In the genomic region with DNA sequence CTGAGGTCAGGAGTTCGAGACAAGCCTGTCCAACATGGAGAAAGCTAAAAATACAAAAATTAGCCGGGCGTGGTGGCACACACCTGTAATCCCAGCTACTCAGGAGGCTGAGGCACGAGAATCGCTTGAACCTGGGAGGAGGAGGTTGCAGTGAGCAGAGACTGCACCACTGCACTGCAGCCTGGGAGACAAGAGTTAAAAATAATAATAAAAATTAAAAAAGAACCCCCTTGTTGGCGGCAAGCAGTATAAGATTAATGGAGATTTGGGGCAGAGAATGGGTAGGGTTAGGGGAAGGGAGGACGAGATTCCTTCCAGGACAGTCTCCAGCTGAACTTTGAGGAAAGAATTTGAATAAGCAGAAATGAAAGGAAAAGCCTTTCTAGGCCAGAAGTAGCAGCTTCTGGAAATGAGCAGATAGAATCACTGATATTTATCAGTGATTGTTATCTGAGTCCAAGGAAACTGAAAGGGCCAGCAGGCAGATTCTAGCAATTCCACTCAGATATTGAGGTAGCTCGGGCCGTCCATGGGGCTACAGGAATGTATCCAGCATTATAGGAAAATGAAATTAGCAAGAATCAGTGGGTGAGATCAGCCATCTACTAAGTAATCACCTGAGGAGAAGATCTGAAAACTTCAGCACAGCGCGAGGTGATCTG, we compare ENCODE assay signal across 1 cellular context.
TF ChIP-seq lines count a peak whose summit lies in the region.

No MANE protein-coding gene starts in this region.

TF ChIP-seq in GM23338, 12 proteins besides CTCF, POLR2A, EP300 and RAD21 (continued from another document):
- TF ChIP-seq, protein P1, sequence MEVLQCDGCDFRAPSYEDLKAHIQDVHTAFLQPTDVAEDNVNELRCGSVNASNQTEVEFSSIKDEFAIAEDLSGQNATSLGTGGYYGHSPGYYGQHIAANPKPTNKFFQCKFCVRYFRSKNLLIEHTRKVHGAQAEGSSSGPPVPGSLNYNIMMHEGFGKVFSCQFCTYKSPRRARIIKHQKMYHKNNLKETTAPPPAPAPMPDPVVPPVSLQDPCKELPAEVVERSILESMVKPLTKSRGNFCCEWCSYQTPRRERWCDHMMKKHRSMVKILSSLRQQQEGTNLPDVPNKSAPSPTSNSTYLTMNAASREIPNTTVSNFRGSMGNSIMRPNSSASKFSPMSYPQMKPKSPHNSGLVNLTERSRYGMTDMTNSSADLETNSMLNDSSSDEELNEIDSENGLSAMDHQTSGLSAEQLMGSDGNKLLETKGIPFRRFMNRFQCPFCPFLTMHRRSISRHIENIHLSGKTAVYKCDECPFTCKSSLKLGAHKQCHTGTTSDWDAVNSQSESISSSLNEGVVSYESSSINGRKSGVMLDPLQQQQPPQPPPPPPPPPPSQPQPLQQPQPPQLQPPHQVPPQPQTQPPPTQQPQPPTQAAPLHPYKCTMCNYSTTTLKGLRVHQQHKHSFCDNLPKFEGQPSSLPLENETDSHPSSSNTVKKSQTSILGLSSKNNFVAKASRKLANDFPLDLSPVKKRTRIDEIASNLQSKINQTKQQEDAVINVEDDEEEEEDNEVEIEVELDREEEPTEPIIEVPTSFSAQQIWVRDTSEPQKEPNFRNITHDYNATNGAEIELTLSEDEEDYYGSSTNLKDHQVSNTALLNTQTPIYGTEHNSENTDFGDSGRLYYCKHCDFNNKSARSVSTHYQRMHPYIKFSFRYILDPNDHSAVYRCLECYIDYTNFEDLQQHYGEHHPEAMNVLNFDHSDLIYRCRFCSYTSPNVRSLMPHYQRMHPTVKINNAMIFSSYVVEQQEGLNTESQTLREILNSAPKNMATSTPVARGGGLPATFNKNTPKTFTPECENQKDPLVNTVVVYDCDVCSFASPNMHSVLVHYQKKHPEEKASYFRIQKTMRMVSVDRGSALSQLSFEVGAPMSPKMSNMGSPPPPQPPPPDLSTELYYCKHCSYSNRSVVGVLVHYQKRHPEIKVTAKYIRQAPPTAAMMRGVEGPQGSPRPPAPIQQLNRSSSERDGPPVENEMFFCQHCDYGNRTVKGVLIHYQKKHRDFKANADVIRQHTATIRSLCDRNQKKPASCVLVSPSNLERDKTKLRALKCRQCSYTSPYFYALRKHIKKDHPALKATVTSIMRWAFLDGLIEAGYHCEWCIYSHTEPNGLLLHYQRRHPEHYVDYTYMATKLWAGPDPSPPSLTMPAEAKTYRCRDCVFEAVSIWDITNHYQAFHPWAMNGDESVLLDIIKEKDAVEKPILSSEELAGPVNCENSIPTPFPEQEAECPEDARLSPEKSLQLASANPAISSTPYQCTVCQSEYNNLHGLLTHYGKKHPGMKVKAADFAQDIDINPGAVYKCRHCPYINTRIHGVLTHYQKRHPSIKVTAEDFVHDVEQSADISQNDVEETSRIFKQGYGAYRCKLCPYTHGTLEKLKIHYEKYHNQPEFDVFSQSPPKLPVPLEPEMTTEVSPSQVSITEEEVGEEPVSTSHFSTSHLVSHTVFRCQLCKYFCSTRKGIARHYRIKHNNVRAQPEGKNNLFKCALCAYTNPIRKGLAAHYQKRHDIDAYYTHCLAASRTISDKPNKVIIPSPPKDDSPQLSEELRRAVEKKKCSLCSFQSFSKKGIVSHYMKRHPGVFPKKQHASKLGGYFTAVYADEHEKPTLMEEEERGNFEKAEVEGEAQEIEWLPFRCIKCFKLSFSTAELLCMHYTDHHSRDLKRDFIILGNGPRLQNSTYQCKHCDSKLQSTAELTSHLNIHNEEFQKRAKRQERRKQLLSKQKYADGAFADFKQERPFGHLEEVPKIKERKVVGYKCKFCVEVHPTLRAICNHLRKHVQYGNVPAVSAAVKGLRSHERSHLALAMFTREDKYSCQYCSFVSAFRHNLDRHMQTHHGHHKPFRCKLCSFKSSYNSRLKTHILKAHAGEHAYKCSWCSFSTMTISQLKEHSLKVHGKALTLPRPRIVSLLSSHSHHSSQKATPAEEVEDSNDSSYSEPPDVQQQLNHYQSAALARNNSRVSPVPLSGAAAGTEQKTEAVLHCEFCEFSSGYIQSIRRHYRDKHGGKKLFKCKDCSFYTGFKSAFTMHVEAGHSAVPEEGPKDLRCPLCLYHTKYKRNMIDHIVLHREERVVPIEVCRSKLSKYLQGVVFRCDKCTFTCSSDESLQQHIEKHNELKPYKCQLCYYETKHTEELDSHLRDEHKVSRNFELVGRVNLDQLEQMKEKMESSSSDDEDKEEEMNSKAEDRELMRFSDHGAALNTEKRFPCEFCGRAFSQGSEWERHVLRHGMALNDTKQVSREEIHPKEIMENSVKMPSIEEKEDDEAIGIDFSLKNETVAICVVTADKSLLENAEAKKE (CRISPR knock-in tag; IDR thresholded peaks at IDR 0.05): no peak
- no peak for TF ChIP-seq EZH2 (IDR thresholded peaks at IDR 0.05; ENCODE audit: low read depth, unreplicated experiment)
- no peak for TF ChIP-seq NANOG (IDR thresholded peaks at IDR 0.05; ENCODE audit: borderline replicate concordance)
